Comparison of ENCODE assay signal across 19 cellular contexts in the genomic region with DNA sequence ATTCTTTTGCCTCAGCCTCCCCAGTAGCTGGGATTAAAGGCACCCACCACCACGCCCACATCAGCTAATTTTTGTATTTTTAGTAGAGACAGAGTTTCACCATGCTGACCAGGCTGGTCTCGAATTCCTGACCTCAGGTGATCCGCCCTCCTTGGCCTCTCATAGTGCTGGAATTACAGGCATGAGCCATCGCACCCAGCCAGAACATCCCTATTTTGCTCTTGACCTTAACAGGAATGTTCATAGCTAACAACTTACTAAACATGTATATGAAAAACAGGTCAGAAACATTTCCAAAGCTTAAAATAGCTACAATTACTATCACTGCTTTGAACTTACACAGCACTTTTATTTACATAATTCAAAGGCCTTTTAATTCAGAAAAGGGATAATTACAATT. TPM values are rescaled to one million over a fixed set of nuclear protein-coding genes. Genes with fewer than 3 reads are reported as not detected.
DNase-seq lines count a peak whose midpoint lies in the region; ATAC-seq, FAIRE-seq and TF ChIP-seq lines count a peak whose summit lies in the region.
"Had no signal": no experiment of that assay in that cellular context is flagged by ENCODE, and none has a peak within 500 bp of the region (broad histone marks: within the 10 kb centered on the region; RNA-seq: fewer than 3 reads in every experiment).

No MANE protein-coding gene starts in this region.

- FAIRE-seq in RCC 7860 (lab: Jason Lieb, UNC), result no peak
- FAIRE-seq: A549, urothelium cell line had no signal

- no peaks in the 10 kb centered on the region for H3K9me3 Mint-ChIP-seq in type B pancreatic cell
- H3K9me3 Mint-ChIP-seq: natural killer cell; stimulated activated naive CD8-positive, alpha-beta T cell treated with anti-CD3 and anti-CD28 coated beads, Interleukin-15, amount 100 ng/mL, for 72 hours had no signal

- no peak overlapping the region for H3K4me3 ChIP-seq in hepatocyte
- H3K4me3 ChIP-seq: A549, colonic mucosa had no signal

- H3K36me3 Mint-ChIP-seq in type B pancreatic cell, result peaks cover 24% of the 10 kb centered on the region

- H3K27ac ChIP-seq in hepatocyte, result peak overlapping the region; percentile 31
- H3K27ac ChIP-seq: A549, colonic mucosa had no signal

- WGBS in hepatocyte (ENCODE audit: low lambda C conversion rate, missing lambda C conversion rate), result 92% methylated on average over 4 of the region's 4 CpGs

- no peak for TF ChIP-seq CTCF in hepatocyte (IDR thresholded peaks at IDR 0.05; ENCODE audit: poor library complexity)
- TF ChIP-seq CTCF in type B pancreatic cell (conservative IDR thresholded peaks at IDR 0.05), result no peak

- H3K4me3 Mint-ChIP-seq in type B pancreatic cell, result no peak overlapping the region
- H3K4me3 Mint-ChIP-seq: activated CD8-positive, alpha-beta memory T cell treated with anti-CD3 and anti-CD28 coated beads, Interleukin-2, amount 10 ng/mL, durations not matched to agents 7 days and 5 days; natural killer cell; stimulated activated naive CD8-positive, alpha-beta T cell treated with anti-CD3 and anti-CD28 coated beads, Interleukin-15, amount 100 ng/mL, for 72 hours; T-helper 17 cell had no signal

- DNase-seq in Right ventricle myocardium superior (no peak), Right ventricle myocardium inferior (ENCODE audit: missing footprints) (no peak), amniotic epithelial cell (ENCODE audit: low read depth) (peak; percentile 80), hepatocyte (ENCODE audit: low spot score) (peak; percentile 9), type B pancreatic cell (ENCODE audit: extremely low spot score, unreplicated experiment) (no peak), AML-193 (lab: John Stamatoyannopoulos, UW) (no peak), RCC 7860 (ENCODE audit: low spot score) (no peak), hippocampal formation (lab: John Stamatoyannopoulos, UW) (no peak)
- DNase-seq: activated CD8-positive, alpha-beta memory T cell treated with anti-CD3 and anti-CD28 coated beads, Interleukin-2, amount 10 ng/mL, durations not matched to agents 7 days and 5 days; activated effector memory CD4-positive, alpha-beta T cell treated with Interleukin-2 at 50 U/mL for 16 hours; amniotic stem cell; colonic mucosa; natural killer cell; NCI-H187 treated with DMSO at 0.1 percent for 48 hours; retina; stimulated activated naive CD8-positive, alpha-beta T cell treated with anti-CD3 and anti-CD28 coated beads, Interleukin-15, amount 100 ng/mL, for 72 hours; T-helper 17 cell had no signal

- H2AFZ ChIP-seq in hepatocyte, result no peak overlapping the region

- no peaks in the 10 kb centered on the region for H3K4me1 ChIP-seq in hepatocyte (ENCODE audit: insufficient read depth)
- H3K4me1 ChIP-seq: A549, colonic mucosa had no signal

- no peak overlapping the region for H3K4me2 ChIP-seq in hepatocyte
- H3K4me2 ChIP-seq: A549 had no signal

- no peaks in the 10 kb centered on the region for H3K9me3 ChIP-seq in hepatocyte (ENCODE audit: low read depth)
- H3K9me3 ChIP-seq: A549, colonic mucosa had no signal

- H3K4me1 Mint-ChIP-seq in type B pancreatic cell (ENCODE audit: unreplicated experiment), result no peaks in the 10 kb centered on the region
- H3K4me1 Mint-ChIP-seq: activated CD8-positive, alpha-beta memory T cell treated with anti-CD3 and anti-CD28 coated beads, Interleukin-2, amount 10 ng/mL, durations not matched to agents 7 days and 5 days; natural killer cell; stimulated activated naive CD8-positive, alpha-beta T cell treated with anti-CD3 and anti-CD28 coated beads, Interleukin-15, amount 100 ng/mL, for 72 hours had no signal

- H3K36me3 ChIP-seq in hepatocyte (replicated peaks; ENCODE audit: insufficient read depth, low read depth), result no peaks in the 10 kb centered on the region
- H3K36me3 ChIP-seq: colonic mucosa had no signal

- peak overlapping the region; percentile 38 for H3K27ac Mint-ChIP-seq in type B pancreatic cell
- H3K27ac Mint-ChIP-seq: activated CD8-positive, alpha-beta memory T cell treated with anti-CD3 and anti-CD28 coated beads, Interleukin-2, amount 10 ng/mL, durations not matched to agents 7 days and 5 days; natural killer cell; stimulated activated naive CD8-positive, alpha-beta T cell treated with anti-CD3 and anti-CD28 coated beads, Interleukin-15, amount 100 ng/mL, for 72 hours; T-helper 17 cell had no signal

- H3K9me2 ChIP-seq in hepatocyte (replicated peaks; ENCODE audit: insufficient read depth), result no peaks in the 10 kb centered on the region

- H4K20me1 ChIP-seq in hepatocyte (ENCODE audit: insufficient read depth, poor library complexity, severe bottlenecking), result no peaks in the 10 kb centered on the region

- H3K79me2 ChIP-seq in hepatocyte, result peaks cover 2% of the 10 kb centered on the region

- no peaks in the 10 kb centered on the region for H3K27me3 ChIP-seq in hepatocyte
- H3K27me3 ChIP-seq: colonic mucosa had no signal

- H3K27me3 Mint-ChIP-seq in type B pancreatic cell, result no peaks in the 10 kb centered on the region
- H3K27me3 Mint-ChIP-seq: activated CD8-positive, alpha-beta memory T cell treated with anti-CD3 and anti-CD28 coated beads, Interleukin-2, amount 10 ng/mL, durations not matched to agents 7 days and 5 days; stimulated activated naive CD8-positive, alpha-beta T cell treated with anti-CD3 and anti-CD28 coated beads, Interleukin-15, amount 100 ng/mL, for 72 hours; T-helper 17 cell had no signal

- ATAC-seq in Right ventricle myocardium superior (ENCODE audit: poor library complexity), result peak; percentile 47
- ATAC-seq in Right ventricle myocardium inferior, result no peak
- ATAC-seq: A549; activated CD8-positive, alpha-beta memory T cell treated with anti-CD3 and anti-CD28 coated beads, Interleukin-2, amount 10 ng/mL, durations not matched to agents 7 days and 5 days; natural killer cell; stimulated activated naive CD8-positive, alpha-beta T cell treated with anti-CD3 and anti-CD28 coated beads, Interleukin-15, amount 100 ng/mL, for 72 hours; T-helper 17 cell had no signal

- intact Hi-C loops in Right ventricle myocardium superior (cut with DNase I), result no loop called here
- intact Hi-C loops in Right ventricle myocardium inferior (cut with DNase I), result no loop called here

RNA-seq across cellular contexts. Expression of gene UQCC5, which starts 33.7 kb away (rescaled TPM):
- total RNA-seq in Right ventricle myocardium superior (71.2 TPM), Right ventricle myocardium inferior (71.1 TPM), hepatocyte (0.12 and 0.83 TPM in 2 replicates), type B pancreatic cell (ENCODE audit: low replicate concordance) (19.0 and 22.8 TPM in 2 replicates)
- polyA plus RNA-seq in hepatocyte, result 51.7 and 59.4 TPM in 2 replicates

RNA-seq across cellular contexts. Expression of gene NT5DC2, which starts 36.4 kb away (rescaled TPM):
- total RNA-seq in Right ventricle myocardium superior, result 84.1 TPM
- 105 TPM for total RNA-seq in Right ventricle myocardium inferior
- total RNA-seq in hepatocyte, result 167 and 172 TPM in 2 replicates
- polyA plus RNA-seq in hepatocyte, result 166 and 177 TPM in 2 replicates
- total RNA-seq in type B pancreatic cell (ENCODE audit: low replicate concordance), result 105 and 231 TPM in 2 replicates

Comparison
In these comparisons a context has a peak if more than half of its experiments do, and no peak if none do; other contexts are left out.
1. DNase-seq: peak in amniotic epithelial cell (single experiment) and hepatocyte (single experiment); none in Right ventricle myocardium superior (single experiment), Right ventricle myocardium inferior (single experiment), type B pancreatic cell (single experiment), AML-193 (0 of 2), RCC 7860 (single experiment) and hippocampal formation (0 of 2).
2. RNA of gene UQCC5, which starts 33.7 kb away (total RNA-seq): 71.2 TPM in Right ventricle myocardium superior (single experiment), 71.1 TPM in Right ventricle myocardium inferior (single experiment) and 19.0 to 22.8 TPM in type B pancreatic cell; 0.12 to 0.83 TPM in hepatocyte; every median in the first group is over 10 times any median in the second.